In the genomic region with DNA sequence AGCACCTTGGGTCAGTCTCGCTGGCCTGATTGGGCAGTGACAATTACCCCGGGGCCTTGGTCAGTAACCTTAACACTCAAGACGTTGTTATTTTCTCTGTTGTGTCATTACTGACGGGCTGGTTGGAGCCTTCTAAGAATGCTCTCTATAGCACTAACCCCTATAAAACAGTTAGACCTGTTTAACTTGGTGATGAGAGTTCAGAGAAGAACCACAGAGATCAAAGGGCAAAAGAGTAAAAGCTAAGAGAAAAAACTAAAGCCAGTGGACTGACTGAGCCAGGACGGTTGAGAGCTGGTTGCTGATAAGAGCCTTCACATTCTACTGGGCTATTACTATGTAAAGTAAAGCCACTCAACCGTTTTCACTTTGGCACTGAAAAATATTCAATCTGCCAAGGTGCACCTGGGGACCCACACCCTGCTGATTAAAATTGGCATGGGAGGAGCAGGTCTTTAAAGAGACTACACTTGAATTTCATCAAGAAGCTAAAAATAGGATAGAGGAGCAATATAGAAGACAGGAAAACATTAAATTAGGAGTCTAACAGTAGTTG, we compare ENCODE assay signal across 9 cellular contexts. TPM values are rescaled to one million over a fixed set of nuclear protein-coding genes. Genes with fewer than 3 reads are reported as not detected.
A peak's percentile ranks its signal among the peaks of the same experiment; 100 is the strongest.
DNase-seq lines count a peak whose midpoint lies in the region; ATAC-seq and TF ChIP-seq lines count a peak whose summit lies in the region.
"Had no signal": no experiment of that assay in that cellular context is flagged by ENCODE, and none has a peak within 500 bp of the region (broad histone marks: within the 10 kb centered on the region; RNA-seq: fewer than 3 reads in every experiment).

No MANE protein-coding gene starts in this region.

- no peaks in the 10 kb centered on the region for H3K27me3 ChIP-seq in tibial artery

- TF ChIP-seq CTCF in progenitor cell of endocrine pancreas (IDR thresholded peaks at IDR 0.05; ENCODE audit: unreplicated experiment), result no peak
- TF ChIP-seq CTCF in tibial artery (IDR thresholded peaks at IDR 0.05), result no peak

- peaks cover 7% of the 10 kb centered on the region for H3K4me1 Mint-ChIP-seq in progenitor cell of endocrine pancreas (ENCODE audit: low read depth)

- peaks cover under 1% of the 10 kb centered on the region for H3K9me3 Mint-ChIP-seq in progenitor cell of endocrine pancreas (ENCODE audit: low read depth)

- H3K9me3 ChIP-seq in tibial artery, result no peaks in the 10 kb centered on the region

- DNase-seq in DMS 273 (lab: John Stamatoyannopoulos, UW; ENCODE audit: unreplicated experiment) (peak; percentile 65), DMS 273 treated with DMSO at 0.1 percent for 48 hours (lab: John Stamatoyannopoulos, UW) (no peak), NCI-H1436 treated with DMSO at 0.1 percent for 48 hours (lab: John Stamatoyannopoulos, UW) (peak; percentile 72), cerebellar cortex (ENCODE audit: low spot score) (peak; percentile 72), progenitor cell of endocrine pancreas (ENCODE audit: low spot score, unreplicated experiment) (no peak), tibial artery (no peak), HK-2 (ENCODE audit: unreplicated experiment) (no peak)

- no peak overlapping the region for H3K4me3 ChIP-seq in tibial artery

- no peaks in the 10 kb centered on the region for H3K4me1 ChIP-seq in tibial artery

- H3K36me3 ChIP-seq in tibial artery, result no peaks in the 10 kb centered on the region

- intact Hi-C loops in tibial artery (cut with DNase I; ENCODE audit: low total_unique reads), result no loop called here

- H3K27ac Mint-ChIP-seq in progenitor cell of endocrine pancreas, result peak overlapping the region; percentile 78

- H3K27ac ChIP-seq in tibial artery, result no peak overlapping the region
- H3K27ac ChIP-seq: 22Rv1 had no signal

- H3K4me3 Mint-ChIP-seq in progenitor cell of endocrine pancreas (ENCODE audit: low read depth), result no peak overlapping the region

- no peaks in the 10 kb centered on the region for H3K27me3 Mint-ChIP-seq in progenitor cell of endocrine pancreas

- no peak for ATAC-seq in GM21529 (IDR thresholded peaks at IDR 0.05; ENCODE audit: unreplicated experiment)

- no peaks in the 10 kb centered on the region for H3K36me3 Mint-ChIP-seq in progenitor cell of endocrine pancreas (ENCODE audit: insufficient read depth)

RNA-seq across cellular contexts. Expression of a gene that starts 13.6 kb away (rescaled TPM):
- 382 and 384 TPM in 2 replicates for total RNA-seq in progenitor cell of endocrine pancreas

Comparison
In these comparisons a context has a peak if more than half of its experiments do, and no peak if none do; other contexts are left out.
1. DNase-seq: peak in DMS 273 (single experiment), NCI-H1436 treated with DMSO at 0.1 percent for 48 hours (single experiment) and cerebellar cortex (single experiment); none in DMS 273 treated with DMSO at 0.1 percent for 48 hours (single experiment), progenitor cell of endocrine pancreas (single experiment), tibial artery (0 of 2) and HK-2 (single experiment).